ENCODE assay signal across 15 cellular contexts in the genomic region with DNA sequence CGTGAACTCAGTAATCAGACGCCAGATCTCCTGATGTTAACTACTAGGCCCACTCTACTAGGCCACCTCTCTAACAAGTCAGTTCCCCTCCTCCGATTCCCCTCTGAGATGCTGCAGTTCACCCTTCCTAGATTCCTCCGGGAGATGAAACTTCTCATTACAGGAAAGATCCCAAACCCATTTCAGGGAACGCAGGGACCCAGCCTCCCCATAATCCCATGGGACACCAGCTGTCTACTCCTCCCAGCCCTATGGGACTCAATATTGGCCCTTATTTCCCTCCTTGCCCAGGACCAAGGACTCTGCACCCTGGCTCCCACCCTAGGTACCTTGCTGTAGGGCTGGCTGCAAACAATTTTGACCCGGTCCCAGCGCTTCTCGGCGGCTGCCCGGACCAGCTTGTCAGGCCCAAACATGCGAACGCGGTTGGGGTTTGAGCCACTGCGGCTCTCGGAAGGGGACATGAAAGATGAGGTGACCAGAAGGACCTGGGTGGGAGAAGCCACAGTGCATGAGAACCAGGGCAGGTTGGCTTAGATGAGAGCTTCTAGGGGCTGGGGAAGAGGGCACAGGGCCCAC. TPM values are rescaled to one million over a fixed set of nuclear protein-coding genes. Genes with fewer than 3 reads are reported as not detected.
DNase-seq lines count a peak whose midpoint lies in the region; ATAC-seq and TF ChIP-seq lines count a peak whose summit lies in the region.
"Had no signal": no experiment of that assay in that cellular context is flagged by ENCODE, and none has a peak within 500 bp of the region (broad histone marks: within the 10 kb centered on the region; RNA-seq: fewer than 3 reads in every experiment).

No MANE protein-coding gene starts in this region.

- H3K4me1 Mint-ChIP-seq in activated CD4-positive, alpha-beta T cell treated with anti-CD3 and anti-CD28 coated beads, Interleukin-2, amount 10 ng/mL, durations not matched to agents 7 days and 5 days, result peaks cover 11% of the 10 kb centered on the region
- H3K4me1 Mint-ChIP-seq in CD4-positive, alpha-beta memory T cell, result peaks cover 8 to 12% (median 11%) of the 10 kb centered on the region in 4 donors
- H3K4me1 Mint-ChIP-seq in brain, result peaks cover 9% of the 10 kb centered on the region

- no peak for DNase-seq in activated CD4-positive, alpha-beta T cell treated with anti-CD3 and anti-CD28 coated beads, Interleukin-2, amount 10 ng/mL, durations not matched to agents 7 days and 5 days
- DNase-seq in activated CD4-positive, alpha-beta T cell treated with anti-CD3 and anti-CD28 coated beads for 48 hours, result no peak
- no peak for DNase-seq in CD4-positive, alpha-beta memory T cell
- DNase-seq in osteoblast (ENCODE audit: insufficient read length, low spot score, missing footprints), result peak; percentile 59
- DNase-seq in activated gamma-delta T cell (lab: John Stamatoyannopoulos, UW), result no peak
- DNase-seq in epidermal melanocyte (ENCODE audit: insufficient read length, low spot score), result no peak
- DNase-seq: NCI-H1436 treated with DMSO at 0.1 percent for 48 hours had no signal

- no peaks in the 10 kb centered on the region for H3K9me3 ChIP-seq in CD4-positive, alpha-beta memory T cell (ENCODE audit: control insufficient read depth in 1 of 2, low read length in 2 of 2)
- H3K9me3 ChIP-seq in osteoblast (ENCODE audit: low read depth, low read length), result no peaks in the 10 kb centered on the region
- H3K9me3 ChIP-seq: SJSA1 had no signal

- CTCF ChIA-PET in activated CD4-positive, alpha-beta T cell treated with anti-CD3 and anti-CD28 coated beads, Interleukin-2, amount 10 ng/mL, durations not matched to agents 7 days and 5 days (lab: Charles Lee), result interaction anchor here (0.9 to 5.9 kb wide), 24 partner anchors 9 to 260 kb away, joined by 3 to 51 read pairs (median 4); a partner anchor contains a TSS
- CTCF ChIA-PET in CD4-positive, alpha-beta memory T cell (lab: Charles Lee; ENCODE audit: partially characterized antibody), result interaction anchor here (0.5 to 11.2 kb wide), 38 partner anchors 8 to 255 kb away, joined by 3 to 245 read pairs (median 6); a partner anchor contains a TSS

- no peak overlapping the region for H3K27ac ChIP-seq in CD4-positive, alpha-beta memory T cell (ENCODE audit: low read depth, low read length)
- H3K27ac ChIP-seq in osteoblast (ENCODE audit: low read depth, low read length), result peak overlapping the region; percentile 11
- H3K27ac ChIP-seq: GM23248, SJSA1 had no signal

- no peak for ATAC-seq in HG03159 (IDR thresholded peaks at IDR 0.05; ENCODE audit: unreplicated experiment)

- H3K36me3 ChIP-seq in CD4-positive, alpha-beta memory T cell (ENCODE audit: insufficient read depth, low read length), result peaks cover 48% of the 10 kb centered on the region
- peaks cover 38% of the 10 kb centered on the region for H3K36me3 ChIP-seq in osteoblast (ENCODE audit: insufficient read depth, low read length)

- H3K27me3 ChIP-seq in CD4-positive, alpha-beta memory T cell (ENCODE audit: insufficient read depth, low read length), result no peaks in the 10 kb centered on the region
- H3K27me3 ChIP-seq in osteoblast (ENCODE audit: insufficient read depth, low read length), result no peaks in the 10 kb centered on the region
- H3K27me3 ChIP-seq: SJSA1 had no signal

- H3K4me2 ChIP-seq in osteoblast (ENCODE audit: insufficient read depth, low read length), result no peak overlapping the region

- H3K27me3 Mint-ChIP-seq in activated CD4-positive, alpha-beta T cell treated with anti-CD3 and anti-CD28 coated beads, Interleukin-2, amount 10 ng/mL, durations not matched to agents 7 days and 5 days, result no peaks in the 10 kb centered on the region
- H3K27me3 Mint-ChIP-seq in CD4-positive, alpha-beta memory T cell, result no peaks in the 10 kb centered on the region
- H3K27me3 Mint-ChIP-seq in brain, result peaks cover 3% of the 10 kb centered on the region

- POLR2A ChIA-PET in activated CD4-positive, alpha-beta T cell treated with anti-CD3 and anti-CD28 coated beads, Interleukin-2, amount 10 ng/mL, durations not matched to agents 7 days and 5 days (lab: Charles Lee), result interaction anchor here (0.9 kb wide), 1 partner anchor 40 kb away, joined by 3 read pairs; no protein-coding TSS in a partner anchor
- POLR2A ChIA-PET in CD4-positive, alpha-beta memory T cell (lab: Charles Lee; ENCODE audit: partially characterized antibody), result interaction anchor here (1.0 to 3.6 kb wide), 12 partner anchors 9 to 230 kb away, joined by 3 to 61 read pairs (median 4); a partner anchor contains a TSS

- no peak overlapping the region for H3K4me3 ChIP-seq in CD4-positive, alpha-beta memory T cell (ENCODE audit: low read length in 2 of 2)
- H3K4me3 ChIP-seq in osteoblast (ENCODE audit: insufficient read depth, low read length), result no peak overlapping the region
- H3K4me3 ChIP-seq: GM23248, K562, SJSA1 had no signal

- no peak overlapping the region for H3K4me3 Mint-ChIP-seq in activated CD4-positive, alpha-beta T cell treated with anti-CD3 and anti-CD28 coated beads, Interleukin-2, amount 10 ng/mL, durations not matched to agents 7 days and 5 days
- H3K4me3 Mint-ChIP-seq in CD4-positive, alpha-beta memory T cell, result no peak overlapping the region
- no peak overlapping the region for H3K4me3 Mint-ChIP-seq in brain
- H3K4me3 Mint-ChIP-seq: HFFc6 had no signal

- intact Hi-C loops in CD4-positive, alpha-beta memory T cell (cut with micrococcal nuclease), result loop anchor here (2.0 kb wide), 1 partner anchor 20 kb away; no protein-coding TSS in a partner anchor

- H2AFZ ChIP-seq in osteoblast (ENCODE audit: low read length), result no peak overlapping the region
- H2AFZ ChIP-seq: GM23248 had no signal

- TF ChIP-seq CTCF in brain (conservative IDR thresholded peaks at IDR 0.05), result no peak
- no peak for TF ChIP-seq CTCF in osteoblast (IDR thresholded peaks at IDR 0.05; ENCODE audit: extremely low read depth, low read depth, low read length)

- no peaks in the 10 kb centered on the region for H3K9me3 Mint-ChIP-seq in activated CD4-positive, alpha-beta T cell treated with anti-CD3 and anti-CD28 coated beads, Interleukin-2, amount 10 ng/mL, durations not matched to agents 7 days and 5 days
- no peaks in the 10 kb centered on the region for H3K9me3 Mint-ChIP-seq in CD4-positive, alpha-beta memory T cell
- H3K9me3 Mint-ChIP-seq in brain, result no peaks in the 10 kb centered on the region
- H3K9me3 Mint-ChIP-seq: HFFc6 had no signal

- peaks cover 3% of the 10 kb centered on the region for H4K20me1 ChIP-seq in osteoblast (ENCODE audit: insufficient read depth, low read length)

- peak overlapping the region; percentile 37 for H3K27ac Mint-ChIP-seq in activated CD4-positive, alpha-beta T cell treated with anti-CD3 and anti-CD28 coated beads, Interleukin-2, amount 10 ng/mL, durations not matched to agents 7 days and 5 days
- peak overlapping the region in 4 of 7 donors; percentile 62 to 82 (median 76) for H3K27ac Mint-ChIP-seq in CD4-positive, alpha-beta memory T cell
- peak overlapping the region in 3 of 5 experiments; percentile 37 to 98 (median 88) for H3K27ac Mint-ChIP-seq in brain
- H3K27ac Mint-ChIP-seq: HFFc6 had no signal

- H3K4me1 ChIP-seq in CD4-positive, alpha-beta memory T cell (ENCODE audit: insufficient read depth, low read length), result peaks cover 7% of the 10 kb centered on the region
- peaks cover 7% of the 10 kb centered on the region for H3K4me1 ChIP-seq in osteoblast (ENCODE audit: insufficient read depth, low read length)

- peaks cover 27% of the 10 kb centered on the region for H3K36me3 Mint-ChIP-seq in activated CD4-positive, alpha-beta T cell treated with anti-CD3 and anti-CD28 coated beads, Interleukin-2, amount 10 ng/mL, durations not matched to agents 7 days and 5 days (ENCODE audit: low read depth)
- H3K36me3 Mint-ChIP-seq in CD4-positive, alpha-beta memory T cell, result peaks cover 23 to 42% of the 10 kb centered on the region in 2 donors
- H3K36me3 Mint-ChIP-seq in brain, result peaks cover 58% of the 10 kb centered on the region

- H3K79me2 ChIP-seq in osteoblast (ENCODE audit: insufficient read depth, low read length), result peaks cover 8% of the 10 kb centered on the region

RNA-seq across cellular contexts. Expression of a gene that starts 20.9 kb away (rescaled TPM):
- 10 to 100 TPM; 41.2 to 42.6 TPM for total RNA-seq in activated CD4-positive, alpha-beta T cell treated with anti-CD3 and anti-CD28 coated beads, Interleukin-2, amount 10 ng/mL, durations not matched to agents 7 days and 5 days
- 10 to 100 TPM; 33.4 to 41.0 TPM for total RNA-seq in CD4-positive, alpha-beta memory T cell
- polyA plus RNA-seq in CD4-positive, alpha-beta memory T cell, result 10 to 100 TPM; 16.3 to 29.1 TPM
- 73.4 TPM for polyA plus RNA-seq in brain (ENCODE audit: insufficient read depth, low read depth, low replicate concordance)
- total RNA-seq in osteoblast, result 21.4 and 22.7 TPM in 2 replicates

RNA-seq across cellular contexts. Expression of a gene that starts 21.2 kb away (rescaled TPM):
- total RNA-seq in activated CD4-positive, alpha-beta T cell treated with anti-CD3 and anti-CD28 coated beads, Interleukin-2, amount 10 ng/mL, durations not matched to agents 7 days and 5 days, result 1 to 10 TPM; 4.1 to 5.0 TPM
- total RNA-seq in CD4-positive, alpha-beta memory T cell, result under 1 TPM; 0.33 to 0.84 TPM
- 1 to 10 TPM in 1 of 2 donors, not detected in 1; 1.3 TPM for polyA plus RNA-seq in CD4-positive, alpha-beta memory T cell
- 22.6 TPM for polyA plus RNA-seq in brain (ENCODE audit: insufficient read depth, low read depth, low replicate concordance)
- 0.72 and 2.9 TPM in 2 replicates for total RNA-seq in osteoblast
- total RNA-seq: A172 had no signal

RNA-seq across cellular contexts. Expression of a gene that starts 21.4 kb away (rescaled TPM):
- total RNA-seq in activated CD4-positive, alpha-beta T cell treated with anti-CD3 and anti-CD28 coated beads, Interleukin-2, amount 10 ng/mL, durations not matched to agents 7 days and 5 days, result 1 to 10 TPM; 6.2 to 6.3 TPM
- total RNA-seq in CD4-positive, alpha-beta memory T cell, result 10 to 100 TPM; 11.0 to 11.8 TPM
- polyA plus RNA-seq in CD4-positive, alpha-beta memory T cell, result 1 to 10 TPM; 2.1 to 3.6 TPM
- polyA plus RNA-seq in brain (ENCODE audit: insufficient read depth, low read depth, low replicate concordance), result 4.1 TPM
- 0.29 and 0.72 TPM in 2 replicates for total RNA-seq in osteoblast
- total RNA-seq: PC-3 had no signal

RNA-seq across cellular contexts. Expression of a gene that starts 27.4 kb away (rescaled TPM):
- total RNA-seq in activated CD4-positive, alpha-beta T cell treated with anti-CD3 and anti-CD28 coated beads, Interleukin-2, amount 10 ng/mL, durations not matched to agents 7 days and 5 days, result 10 to 100 TPM; 66.8 to 73.7 TPM
- total RNA-seq in CD4-positive, alpha-beta memory T cell, result 10 to 100 TPM; 23.9 to 29.1 TPM
- polyA plus RNA-seq in CD4-positive, alpha-beta memory T cell, result 10 to 100 TPM; 79.1 to 80.7 TPM
- polyA plus RNA-seq in brain (ENCODE audit: insufficient read depth, low read depth, low replicate concordance), result 30.1 TPM
- total RNA-seq in osteoblast, result 42.7 and 52.1 TPM in 2 replicates

RNA-seq across cellular contexts. Expression of a gene that starts 41.5 kb away (rescaled TPM):
- total RNA-seq in activated CD4-positive, alpha-beta T cell treated with anti-CD3 and anti-CD28 coated beads, Interleukin-2, amount 10 ng/mL, durations not matched to agents 7 days and 5 days, result 1 to 10 TPM; 9.0 to 9.7 TPM
- total RNA-seq in CD4-positive, alpha-beta memory T cell, result 10 to 100 TPM; 16.5 to 17.9 TPM
- polyA plus RNA-seq in CD4-positive, alpha-beta memory T cell, result 1 to 10 TPM in 1 of 2 donors, under 1 TPM in 1; 0.37 to 2.2 TPM
- 7.8 TPM for polyA plus RNA-seq in brain (ENCODE audit: insufficient read depth, low read depth, low replicate concordance)
- total RNA-seq in osteoblast, result 18.9 and 23.2 TPM in 2 replicates

Comparison
In these comparisons a context has a peak if more than half of its experiments do, and no peak if none do; other contexts are left out.
1. H3K27ac Mint-ChIP-seq: peak in every context shown above with its lines; median percentile 88 in brain; 76 in CD4-positive, alpha-beta memory T cell; 37 in activated CD4-positive, alpha-beta T cell treated with anti-CD3 and anti-CD28 coated beads, Interleukin-2, amount 10 ng/mL, durations not matched to agents 7 days and 5 days.